Comparison of ENCODE assay signal across 16 cellular contexts in genomic region chr15:40302981-40303380, GRCh38. TPM values are rescaled to one million over a fixed set of nuclear protein-coding genes. Genes with fewer than 3 reads are reported as not detected.
DNase-seq lines count a peak whose midpoint lies in the region; ATAC-seq and TF ChIP-seq lines count a peak whose summit lies in the region.
"Had no signal": no experiment of that assay in that cellular context is flagged by ENCODE, and none has a peak within 500 bp of the region (broad histone marks: within the 10 kb centered on the region; RNA-seq: fewer than 3 reads in every experiment).

No MANE protein-coding gene starts in this region.

- peaks cover 0 to 9% of the 10 kb centered on the region in 2 donors for H3K9me3 ChIP-seq in right atrium auricular region
- H3K9me3 ChIP-seq in T-helper 17 cell (ENCODE audit: control insufficient read depth, low read length, poor library complexity, severe bottlenecking), result no peaks in the 10 kb centered on the region

- H3K4me3 ChIP-seq in right atrium auricular region, result no peak overlapping the region
- H3K4me3 ChIP-seq: BLaER1 treated with 17β-estradiol and CSF1 and Interleukin-3, amounts not matched to agents 10 nM and 100 nM; HAP-1 had no signal

- intact Hi-C loops in left cardiac atrium (cut with DNase I), result no loop called here
- intact Hi-C loops in left colon (cut with DNase I, micrococcal nuclease), result no loop called here

- H3K36me3 Mint-ChIP-seq in progenitor cell of endocrine pancreas (ENCODE audit: insufficient read depth) (no peaks in the 10 kb centered on the region), T-helper 17 cell (ENCODE audit: low read depth) (no peaks in the 10 kb centered on the region)

- TF ChIP-seq CTCF in right atrium auricular region (IDR thresholded peaks at IDR 0.05) (no peak), progenitor cell of endocrine pancreas (IDR thresholded peaks at IDR 0.05; ENCODE audit: unreplicated experiment) (no peak)

- H3K27ac ChIP-seq in right atrium auricular region, result no peak overlapping the region
- H3K27ac ChIP-seq: BLaER1 treated with 17β-estradiol and CSF1 and Interleukin-3, amounts not matched to agents 10 nM and 100 nM; HL-60 had no signal

- H3K36me3 ChIP-seq in right atrium auricular region, result no peaks in the 10 kb centered on the region
- H3K36me3 ChIP-seq: HAP-1 had no signal

- ATAC-seq in left cardiac atrium (no peak), left colon (peak; percentile 27), GM18498 (IDR thresholded peaks at IDR 0.05; ENCODE audit: unreplicated experiment) (no peak), T-helper 17 cell (no peak)

- H3K4me1 Mint-ChIP-seq in progenitor cell of endocrine pancreas (ENCODE audit: low read depth) (peaks cover 2% of the 10 kb centered on the region), T-helper 17 cell (peaks cover 17% of the 10 kb centered on the region)

- no peak overlapping the region for H3K4me3 Mint-ChIP-seq in progenitor cell of endocrine pancreas (ENCODE audit: low read depth)
- no peak overlapping the region for H3K4me3 Mint-ChIP-seq in T-helper 17 cell

- DNase-seq in left cardiac atrium (peak; percentile 31), right atrium auricular region (ENCODE audit: low spot score) (no peak), left colon (no peak), progenitor cell of endocrine pancreas (ENCODE audit: low spot score, unreplicated experiment) (no peak), T-helper 17 cell (no peak)
- no peak for DNase-seq in activated CD4-positive, alpha-beta T cell treated with anti-CD3 and anti-CD28 coated beads, Interleukin-2, amount 50 U/mL, for 48 hours
- DNase-seq: ACHN; CD4-positive, CD25-positive, alpha-beta regulatory T cell; DMS53; GF-D8 had no signal

- no peaks in the 10 kb centered on the region for H3K27me3 ChIP-seq in right atrium auricular region
- H3K27me3 ChIP-seq: BLaER1 treated with 17β-estradiol and CSF1 and Interleukin-3, amounts not matched to agents 10 nM and 100 nM had no signal

- peak overlapping the region; percentile 20 for H3K27ac Mint-ChIP-seq in progenitor cell of endocrine pancreas
- H3K27ac Mint-ChIP-seq in T-helper 17 cell, result no peak overlapping the region

- peaks cover 0 to 21% of the 10 kb centered on the region in 2 donors for H3K4me1 ChIP-seq in right atrium auricular region
- H3K4me1 ChIP-seq: HAP-1 had no signal

- H3K27me3 Mint-ChIP-seq in progenitor cell of endocrine pancreas (peaks cover 33% of the 10 kb centered on the region), T-helper 17 cell (no peaks in the 10 kb centered on the region)
- H3K27me3 Mint-ChIP-seq: CD4-positive, CD25-positive, alpha-beta regulatory T cell had no signal

- H3K9me3 Mint-ChIP-seq in progenitor cell of endocrine pancreas (ENCODE audit: low read depth), result peaks cover 3% of the 10 kb centered on the region

RNA-seq across cellular contexts. Expression of gene PLCB2, which starts 4.8 kb away (rescaled TPM):
- 10 to 100 TPM in 1 of 2 donors, 1 to 10 TPM in 1; 8.4 to 13.5 TPM for total RNA-seq in left cardiac atrium
- 1 to 10 TPM; 1.9 to 8.4 TPM for total RNA-seq in right atrium auricular region
- 10 to 100 TPM in 1 of 2 donors, 1 to 10 TPM in 1; 6.0 to 11.2 TPM for total RNA-seq in left colon
- 2.5 and 2.8 TPM in 2 replicates for total RNA-seq in progenitor cell of endocrine pancreas
- total RNA-seq in T-helper 17 cell, result 100 to 1,000 TPM; 228 to 238 TPM
- total RNA-seq: A172 had no signal

RNA-seq across cellular contexts. Expression of gene ANKRD63, which starts 20.1 kb away (rescaled TPM):
- total RNA-seq in left cardiac atrium, result under 1 TPM in 1 of 2 donors, not detected in 1; 0.65 TPM
- total RNA-seq in right atrium auricular region, result 1 to 10 TPM in 1 of 2 donors, under 1 TPM in 1; 0.44 to 1.3 TPM
- total RNA-seq in left colon, result not detected
- total RNA-seq in progenitor cell of endocrine pancreas, result not detected in 2 replicates
- total RNA-seq in T-helper 17 cell, result under 1 TPM in 1 of 2 donors, not detected in 1; 0.42 TPM
- total RNA-seq: A172 had no signal

RNA-seq across cellular contexts. Expression of gene INAFM2, which starts 20.5 kb away (rescaled TPM):
- total RNA-seq in left cardiac atrium (10 to 100 TPM; 53.4 to 76.6 TPM), right atrium auricular region (10 to 100 TPM; 45.5 to 48.9 TPM), left colon (10 to 100 TPM; 18.1 to 26.9 TPM), progenitor cell of endocrine pancreas (12.9 and 14.9 TPM in 2 replicates), T-helper 17 cell (10 to 100 TPM in 1 of 2 donors, 1 to 10 TPM in 1; 9.2 to 48.3 TPM)

RNA-seq across cellular contexts. Expression of gene CCDC9B, which starts 37.8 kb away (rescaled TPM):
- total RNA-seq in left cardiac atrium (10 to 100 TPM; 72.1 to 83.8 TPM), right atrium auricular region (10 to 100 TPM; 31.8 to 32.2 TPM), left colon (10 to 100 TPM; 28.1 to 43.5 TPM), progenitor cell of endocrine pancreas (0.07 and 0.11 TPM in 2 replicates), T-helper 17 cell (1 to 10 TPM; 4.1 to 5.3 TPM)

RNA-seq across cellular contexts. Expression of gene PHGR1, which starts 47.9 kb away (rescaled TPM):
- not detected for total RNA-seq in left cardiac atrium
- total RNA-seq in right atrium auricular region, result not detected
- 1,000 to 10,000 TPM; 3,013 to 3,634 TPM for total RNA-seq in left colon
- total RNA-seq in progenitor cell of endocrine pancreas, result 0.79 TPM in 1 of 2 replicates, not detected in the other
- total RNA-seq in T-helper 17 cell, result not detected
- total RNA-seq: A172; CD4-positive, CD25-positive, alpha-beta regulatory T cell; H1 had no signal

Comparison
In these comparisons a context has a peak if more than half of its experiments do, and no peak if none do; other contexts are left out.
1. RNA of gene PLCB2, which starts 4.8 kb away (total RNA-seq): 228 to 238 TPM in T-helper 17 cell; 8.4 to 13.5 TPM in left cardiac atrium, 6.0 to 11.2 TPM in left colon, 1.9 to 8.4 TPM in right atrium auricular region and 2.5 to 2.8 TPM in progenitor cell of endocrine pancreas; every median in the first group is over 10 times any median in the second.